Comparison of ENCODE assay signal across 14 cellular contexts in genomic region chr2:153971250-153971649, GRCh38.
DNase-seq lines count a peak whose midpoint lies in the region; ATAC-seq and TF ChIP-seq lines count a peak whose summit lies in the region.
"Had no signal": no experiment of that assay in that cellular context is flagged by ENCODE, and none has a peak within 500 bp of the region (broad histone marks: within the 10 kb centered on the region; RNA-seq: fewer than 3 reads in every experiment).

No MANE protein-coding gene starts in this region.

- H3K4me3 ChIP-seq in PC-3 (ENCODE audit: low read length) (no peak overlapping the region), astrocyte of the spinal cord (ENCODE audit: low read depth, low read length) (no peak overlapping the region), thyroid gland (replicated peaks in 1 of 3) (no peak overlapping the region)

- H3K4me2 ChIP-seq in PC-3 (ENCODE audit: low read length), result no peak overlapping the region

- no peak for TF ChIP-seq POLR2A in thyroid gland (IDR thresholded peaks at IDR 0.05)

- H3K79me2 ChIP-seq in PC-3 (ENCODE audit: low read length), result no peaks in the 10 kb centered on the region

- DNase-seq in PC-3, result peak; percentile 30
- DNase-seq in astrocyte of the spinal cord (ENCODE audit: low read depth, low spot score), result peak; percentile 24
- DNase-seq in kidney tubule cell (ENCODE audit: low spot score), result peak; percentile 11
- DNase-seq in NCI-H1417 (lab: John Stamatoyannopoulos, UW), result no peak
- no peak for DNase-seq in ureter (ENCODE audit: low spot score)
- no peak for DNase-seq in thyroid gland
- DNase-seq: C1 segment of cervical spinal cord; Calu3; CD4-positive, alpha-beta T cell; DMS 273 treated with DMSO at 0.1 percent for 48 hours; HCEC 1CT; HFFc6 had no signal

- CTCF ChIA-PET in PC-3 (lab: Charles Lee), result interaction anchor here (0.5 kb wide), 1 partner anchor 40 kb away, joined by 3 read pairs; no protein-coding TSS in a partner anchor

- POLR2A ChIA-PET in PC-3 (lab: Charles Lee; ENCODE audit: unreplicated experiment), result no interaction called here

- H3K9me3 ChIP-seq in PC-3 (ENCODE audit: low read length) (no peaks in the 10 kb centered on the region), thyroid gland (no peaks in the 10 kb centered on the region)

- no peak overlapping the region for H3K27ac ChIP-seq in PC-3 (ENCODE audit: low read length)
- H3K27ac ChIP-seq in thyroid gland, result no peak overlapping the region
- H3K27ac ChIP-seq: HL-60 had no signal

- no peaks in the 10 kb centered on the region for H3K9me2 ChIP-seq in PC-3 (replicated peaks; ENCODE audit: low read length)

- no peak overlapping the region for H2AFZ ChIP-seq in PC-3 (ENCODE audit: low read length)

- TF ChIP-seq CTCF in PC-3 (conservative IDR thresholded peaks at IDR 0.05; ENCODE audit: low read depth, low read length) (no peak), astrocyte of the spinal cord (IDR thresholded peaks at IDR 0.05; ENCODE audit: low read depth, low read length) (no peak), thyroid gland (IDR thresholded peaks at IDR 0.05) (no peak)

- no peaks in the 10 kb centered on the region for H3F3A ChIP-seq in PC-3 (ENCODE audit: low read length, unreplicated experiment)

- WGBS in thyroid gland, 2 donors, result 72 to 80% methylated on average over 2 of the region's 2 CpGs

- ATAC-seq in PC-3 (peak; percentile 35; the same call in 1 of the 2 replicates), GM21390 (IDR thresholded peaks at IDR 0.05; ENCODE audit: unreplicated experiment) (no peak)

- no peaks in the 10 kb centered on the region for H3K4me1 ChIP-seq in PC-3 (ENCODE audit: insufficient read depth, low read length)
- no peaks in the 10 kb centered on the region for H3K4me1 ChIP-seq in thyroid gland

- no peaks in the 10 kb centered on the region for H3K36me3 ChIP-seq in PC-3 (ENCODE audit: low read depth, low read length)
- H3K36me3 ChIP-seq in thyroid gland, result no peaks in the 10 kb centered on the region

- H4K20me1 ChIP-seq in PC-3 (ENCODE audit: low read length), result no peaks in the 10 kb centered on the region

- intact Hi-C loops in PC-3 (cut with micrococcal nuclease), result no loop called here
- intact Hi-C loops in thyroid gland (cut with DNase I), result no loop called here

- no peak overlapping the region for H3K9ac ChIP-seq in PC-3 (ENCODE audit: low read length)

- in situ Hi-C loops in astrocyte of the spinal cord (cut with HindIII; ENCODE audit: low sequenced_read_pairs), result no loop called here

- no peaks in the 10 kb centered on the region for H3K27me3 ChIP-seq in PC-3 (ENCODE audit: low read length)
- no peaks in the 10 kb centered on the region for H3K27me3 ChIP-seq in thyroid gland

- BruUV-seq in PC-3 (replicated peaks; lab: Mats Ljungman, UMichigan), result no TSS peak

Comparison
In these comparisons a context has a peak if more than half of its experiments do, and no peak if none do; other contexts are left out.
1. DNase-seq: peak in PC-3 (single experiment), astrocyte of the spinal cord (single experiment) and kidney tubule cell (single experiment); none in NCI-H1417 (0 of 3), ureter (single experiment) and thyroid gland (0 of 2).